9 cellular contexts compared by ENCODE assay signal in genomic region chr17:82859431-82860403, GRCh38. TPM values are rescaled to one million over a fixed set of nuclear protein-coding genes. Genes with fewer than 3 reads are reported as not detected.
A peak's percentile ranks its signal among the peaks of the same experiment; 100 is the strongest.
DNase-seq lines count a peak whose midpoint lies in the region; ATAC-seq, FAIRE-seq and TF ChIP-seq lines count a peak whose summit lies in the region.
"Had no signal": no experiment of that assay in that cellular context is flagged by ENCODE, and none has a peak within 500 bp of the region (broad histone marks: within the 10 kb centered on the region; RNA-seq: fewer than 3 reads in every experiment).

No MANE protein-coding gene starts in this region.

- in situ Hi-C loops in transverse colon (cut with MboI; ENCODE audit: low pct_ligation_motif_present in 1 of 4, low pct_unique_long_range_greater_than_20kb in 1 of 4, low sequenced_read_pairs in 3 of 4): no loop called here

- no peak overlapping the region; the same call in 1 of the 2 replicates for H3K18ac ChIP-seq in H1 (ENCODE audit: extremely low read depth, low read length)

- no peaks in the 10 kb centered on the region for H3K9me3 ChIP-seq in H1 (ENCODE audit: insufficient read depth in 2 of 2, low read depth in 1 of 2, low read length in 1 of 2)
- H3K9me3 ChIP-seq in naive thymus-derived CD4-positive, alpha-beta T cell (ENCODE audit: control insufficient read depth in 2 of 3, low read length in 3 of 3): no peaks in the 10 kb centered on the region
- no peaks in the 10 kb centered on the region for H3K9me3 ChIP-seq in transverse colon

- no peaks in the 10 kb centered on the region for H3K27me3 Mint-ChIP-seq in naive thymus-derived CD4-positive, alpha-beta T cell

- H3K27ac ChIP-seq in H1 (ENCODE audit: low read depth, low read length): no peak overlapping the region
- H3K27ac ChIP-seq in naive thymus-derived CD4-positive, alpha-beta T cell (ENCODE audit: low read depth, low read length): peak overlapping the region; percentile 74
- H3K27ac ChIP-seq in transverse colon: peak overlapping the region in 3 of 4 donors; percentile 16 to 65 (median 61)

- no peaks in the 10 kb centered on the region for H3K9me3 Mint-ChIP-seq in naive thymus-derived CD4-positive, alpha-beta T cell

- no peak overlapping the region for H2AFZ ChIP-seq in H1 (ENCODE audit: low read length)

- peak overlapping the region; percentile 90 to 98 (median 96) for H3K27ac Mint-ChIP-seq in naive thymus-derived CD4-positive, alpha-beta T cell

- H3K23ac ChIP-seq in H1 (ENCODE audit: insufficient read length): no peak overlapping the region

- no peaks in the 10 kb centered on the region for H3K23me2 ChIP-seq in H1 (ENCODE audit: low read depth, low read length)

- H4K5ac ChIP-seq in H1 (ENCODE audit: insufficient read length, low read depth, low read length): no peak overlapping the region

- peaks cover 10% of the 10 kb centered on the region for H3K79me1 ChIP-seq in H1 (ENCODE audit: low read depth, low read length)

- H3K4me1 ChIP-seq in H1 (replicated peaks in 1 of 4; ENCODE audit: control insufficient read depth in 3 of 4, insufficient read depth in 4 of 4, low read length in 3 of 4) (peaks cover 0 to 8% (median 2%) of the 10 kb centered on the region in 4 experiments; a peak in 2 of 7 replicates), transverse colon (peaks cover 0 to 29% (median 10%) of the 10 kb centered on the region in 4 donors)
- peaks cover 43 to 48% of the 10 kb centered on the region in 2 donors for H3K4me1 ChIP-seq in naive thymus-derived CD4-positive, alpha-beta T cell (ENCODE audit: control insufficient read depth in 2 of 2, insufficient read depth in 2 of 2, low read length in 2 of 2)

- no peak overlapping the region for H3K56ac ChIP-seq in H1 (replicated peaks; ENCODE audit: insufficient read length, low read depth, low read length)

- no peak overlapping the region for H3K4ac ChIP-seq in H1 (replicated peaks; ENCODE audit: insufficient read length, low read depth, low read length)

- H2BK12ac ChIP-seq in H1 (ENCODE audit: low read depth, low read length): no peak overlapping the region

- H3K9ac ChIP-seq in H1 (replicated peaks in 1 of 4; ENCODE audit: extremely low read depth in 1 of 4, low read depth in 3 of 4, low read length in 3 of 4): no peak overlapping the region

- DNase-seq in Kasumi-1 (lab: John Stamatoyannopoulos, UW): peak; percentile 96 to 97
- DNase-seq in activated CD8-positive, alpha-beta memory T cell treated with anti-CD3 and anti-CD28 coated beads for 24 hours: peak; percentile 72
- no peak for DNase-seq in H1 (ENCODE audit: low read depth in 1 of 2, low spot score in 2 of 2)
- DNase-seq in naive thymus-derived CD4-positive, alpha-beta T cell: peak in 8 of 9 donors; percentile 41 to 72 (median 52)
- DNase-seq in transverse colon: no peak
- DNase-seq in effector CD8-positive, alpha-beta T cell (lab: John Stamatoyannopoulos, UW): no peak
- no peak for DNase-seq in occipital lobe (lab: John Stamatoyannopoulos, UW)

- no peak for TF ChIP-seq RAD21 in H1 (IDR thresholded peaks at IDR 0.05 in 1 of 2, conservative IDR thresholded peaks at IDR 0.05 in 1 of 2; ENCODE audit: low read depth in 2 of 2, low read length in 2 of 2)

- TF ChIP-seq EP300 in H1 (IDR thresholded peaks at IDR 0.05; ENCODE audit: borderline replicate concordance in 1 of 2, low read depth in 2 of 2, low read length in 2 of 2) (no peak), transverse colon (IDR thresholded peaks at IDR 0.05; ENCODE audit: low read depth) (no peak)

- H3K4me3 Mint-ChIP-seq in naive thymus-derived CD4-positive, alpha-beta T cell: peak overlapping the region; percentile 82 to 91 (median 88)

- peaks cover 7 to 21% of the 10 kb centered on the region in 2 experiments for H4K20me1 ChIP-seq in H1 (replicated peaks in 1 of 2; ENCODE audit: control insufficient read depth in 1 of 2, insufficient read depth in 2 of 2, low read length in 2 of 2)

- no peak overlapping the region for H4K91ac ChIP-seq in H1 (replicated peaks; ENCODE audit: insufficient read length, low read length)

- no peak overlapping the region for H2BK120ac ChIP-seq in H1 (replicated peaks; ENCODE audit: low read depth, low read length)

- intact Hi-C loops in naive thymus-derived CD4-positive, alpha-beta T cell (cut with micrococcal nuclease): loop anchor here in 1 of 2 donors (5.0 kb wide), 3 partner anchors 32 to 193 kb away; no protein-coding TSS in a partner anchor
- intact Hi-C loops in transverse colon (cut with DNase I; ENCODE audit: low total_unique reads): no loop called here

- no peak overlapping the region for H2BK15ac ChIP-seq in H1 (ENCODE audit: low read length)

- H3K4me2 ChIP-seq in H1 (ENCODE audit: insufficient read depth in 1 of 2, low read depth in 2 of 2, low read length in 2 of 2): no peak overlapping the region

- no peak overlapping the region for H2AK5ac ChIP-seq in H1 (ENCODE audit: low read depth, low read length)

- POLR2A ChIA-PET in H1 (lab: Charles Lee; ENCODE audit: partially characterized antibody): no interaction called here
- POLR2A ChIA-PET in naive thymus-derived CD4-positive, alpha-beta T cell (lab: Charles Lee): interaction anchor here (0.7 to 1.9 kb wide), 8 partner anchors 11 to 128 kb away, joined by 3 to 8 read pairs (median 3); partner anchors contain the start of gene ZNF750

- H3K14ac ChIP-seq in H1 (ENCODE audit: insufficient read length): no peak overlapping the region

- WGBS in H1 (ENCODE audit: extremely low coverage in 1 of 2, insufficient coverage in 1 of 2, insufficient read length in 1 of 2, insufficient replicate concordance in 2 of 2, low coverage in 1 of 2, low lambda C conversion rate in 2 of 2, missing lambda C conversion rate in 1 of 2), 2 experiments: 90% methylated on average over 22 of the region's 23 CpGs; no CpG with 5 or more reads in 1 of the 2 experiments
- 83 to 100% methylated on average over 1 to 21 of the region's 23 CpGs for WGBS in transverse colon (ENCODE audit: low coverage in 1 of 2), 2 donors

- TF ChIP-seq POLR2A in GM10847 (IDR thresholded peaks at IDR 0.05; ENCODE audit: extremely low read depth, insufficient read length) (peak; percentile 24), H1 (IDR thresholded peaks at IDR 0.05; ENCODE audit: control extremely low read depth in 1 of 2, low read depth in 2 of 2, low read length in 2 of 2) (no peak), transverse colon (IDR thresholded peaks at IDR 0.05) (no peak)

- H3K4me3 ChIP-seq in H1 (ENCODE audit: extremely low read depth in 1 of 4, insufficient read depth in 2 of 4, low read depth in 3 of 4, low read length in 4 of 4) (no peak overlapping the region), transverse colon (peak overlapping the region in 1 of 4 donors; percentile 15)
- peak overlapping the region; percentile 30 for H3K4me3 ChIP-seq in naive thymus-derived CD4-positive, alpha-beta T cell (ENCODE audit: low read length)

- peaks cover 40 to 71% (median 66%) of the 10 kb centered on the region in 7 donors for H3K4me1 Mint-ChIP-seq in naive thymus-derived CD4-positive, alpha-beta T cell

- TF ChIP-seq CTCF in H1 (IDR thresholded peaks at IDR 0.05; ENCODE audit: control extremely low read depth in 1 of 3, insufficient read depth in 1 of 3, low read depth in 1 of 3, low read length in 3 of 3) (no peak), transverse colon (IDR thresholded peaks at IDR 0.05) (no peak)

- no peaks in the 10 kb centered on the region for H3K27me3 ChIP-seq in H1 (replicated peaks in 1 of 4; ENCODE audit: control insufficient read depth in 3 of 4, extremely low read depth in 1 of 4, insufficient read depth in 3 of 4, low read length in 3 of 4)
- H3K27me3 ChIP-seq in naive thymus-derived CD4-positive, alpha-beta T cell (ENCODE audit: control insufficient read depth in 2 of 2, insufficient read depth in 2 of 2, low read length in 2 of 2): no peaks in the 10 kb centered on the region
- H3K27me3 ChIP-seq in transverse colon: no peaks in the 10 kb centered on the region

- H4K8ac ChIP-seq in H1 (ENCODE audit: extremely low read depth, insufficient read depth, low read length): no peak overlapping the region; the same call in 1 of the 2 replicates

- no peak overlapping the region for H2BK20ac ChIP-seq in H1 (ENCODE audit: low read length)

- H3K36me3 ChIP-seq in H1 (ENCODE audit: control insufficient read depth in 2 of 4, insufficient read depth in 4 of 4, low read length in 3 of 4) (peaks cover 0 to 1% (median 0%) of the 10 kb centered on the region in 4 experiments; a peak in 4 of 8 replicates), transverse colon (no peaks in the 10 kb centered on the region)
- peaks cover 0 to 3% (median 0%) of the 10 kb centered on the region in 3 experiments for H3K36me3 ChIP-seq in naive thymus-derived CD4-positive, alpha-beta T cell (ENCODE audit: control insufficient read depth in 2 of 3, insufficient read depth in 3 of 3, low read length in 3 of 3)

- no peak for FAIRE-seq in H1 (lab: Jason Lieb, UNC)
- FAIRE-seq: TTC549 had no signal

- H3K36me3 Mint-ChIP-seq in naive thymus-derived CD4-positive, alpha-beta T cell: peaks cover 0 to 17% (median 13%) of the 10 kb centered on the region in 5 donors

- H2BK5ac ChIP-seq in H1 (ENCODE audit: low read depth, low read length): peak overlapping the region; percentile 39; the same call in 1 of the 2 replicates

- CTCF ChIA-PET in H1 (lab: Charles Lee; ENCODE audit: partially characterized antibody): interaction anchor here (1.0 to 2.5 kb wide), 4 partner anchors 11 to 102 kb away, joined by 3 to 12 read pairs (median 6); no protein-coding TSS in a partner anchor
- CTCF ChIA-PET in naive thymus-derived CD4-positive, alpha-beta T cell (lab: Charles Lee): interaction anchor here (1.0 to 3.1 kb wide), 4 partner anchors 16 to 78 kb away, joined by 3 to 7 read pairs (median 3); no protein-coding TSS in a partner anchor

- H3K79me2 ChIP-seq in H1 (ENCODE audit: control insufficient read depth in 1 of 2, insufficient read depth in 2 of 2, low read length in 2 of 2): peaks cover 0 to 12% of the 10 kb centered on the region in 2 experiments; a peak in 1 of 4 replicates

- peak; percentile 61 for ATAC-seq in naive thymus-derived CD4-positive, alpha-beta T cell

TF ChIP-seq in H1, 55 proteins besides CTCF, POLR2A, EP300 and RAD21 (continues in another document):
- TF ChIP-seq GTF2F1 (IDR thresholded peaks at IDR 0.05; ENCODE audit: borderline replicate concordance, low read depth, low read length): no peak

RNA-seq across cellular contexts. Expression of gene ZNF750, which starts 19.9 kb away (rescaled TPM):
- total RNA-seq in H1 (2021; fragmentation: NEBNext Ultra II Directional; extraction: Animal tissue kit (Norgen Biotek cat#: 25700)): not detected in 2 replicates
- polyA plus RNA-seq in H1 (2011; rRNA removed): 0.02 TPM in 1 of 2 replicates, not detected in the other
- polyA plus RNA-seq in H1 (2011; cell fraction: cytosol; rRNA removed): not detected
- polyA plus RNA-seq in H1 (2011; cell fraction: nucleus; rRNA removed): not detected
- polyA plus RNA-seq in H1 (2012, experiment 1 of 2): 0.12 to 0.14 TPM in 2 of 4 replicates, not detected in the others
- 0.04 TPM for polyA plus RNA-seq in H1 (2012, experiment 2 of 2)
- polyA plus RNA-seq in H1 (2013, experiment 1 of 2): 0.02 TPM
- polyA plus RNA-seq in H1 (2013, experiment 2 of 2): 0.02 TPM
- not detected in 2 replicates for polyA minus RNA-seq in H1 (2011; rRNA and poly(A)+ RNA removed)
- not detected for polyA minus RNA-seq in H1 (2011; cell fraction: cytosol; rRNA and poly(A)+ RNA removed)
- not detected for polyA minus RNA-seq in H1 (2011; cell fraction: nucleus; rRNA and poly(A)+ RNA removed)
- total RNA-seq in naive thymus-derived CD4-positive, alpha-beta T cell: not detected
- under 1 TPM in 1 of 2 donors, not detected in 1; 0.13 TPM for polyA plus RNA-seq in naive thymus-derived CD4-positive, alpha-beta T cell
- total RNA-seq in transverse colon: not detected
- not detected for total RNA-seq in occipital lobe

Comparison
In these comparisons a context has a peak if more than half of its experiments do, and no peak if none do; other contexts are left out.
1. DNase-seq: peak in Kasumi-1 (2 of 2), activated CD8-positive, alpha-beta memory T cell treated with anti-CD3 and anti-CD28 coated beads for 24 hours (single experiment) and naive thymus-derived CD4-positive, alpha-beta T cell (8 of 9); none in H1 (0 of 2), transverse colon (single experiment), effector CD8-positive, alpha-beta T cell (single experiment) and occipital lobe (single experiment).